ENCODE assay signal across 1 cellular context in genomic region chr9:134502261-134503211, GRCh38.
A peak's percentile ranks its signal among the peaks of the same experiment; 100 is the strongest.
TF ChIP-seq lines count a peak whose summit lies in the region.

No MANE protein-coding gene starts in this region.

TF ChIP-seq in HepG2, 621 proteins besides CTCF, POLR2A, EP300 and RAD21 (continued from another document):
- TF ChIP-seq ZNF770 (CRISPR knock-in tag; IDR thresholded peaks at IDR 0.05) = no peak
- no peak for TF ChIP-seq NFIB (CRISPR knock-in tag; IDR thresholded peaks at IDR 0.05; ENCODE audit: borderline replicate concordance)
- TF ChIP-seq FLYWCH1 (CRISPR knock-in tag; IDR thresholded peaks at IDR 0.05) = no peak
- TF ChIP-seq ZFP37 (CRISPR knock-in tag; IDR thresholded peaks at IDR 0.05; ENCODE audit: borderline replicate concordance) = no peak
- TF ChIP-seq ZSCAN20 (CRISPR knock-in tag; IDR thresholded peaks at IDR 0.05; ENCODE audit: borderline replicate concordance) = no peak
- peak; percentile 13; the same call in 1 of the 2 replicates for TF ChIP-seq MAFF (IDR thresholded peaks at IDR 0.05; ENCODE audit: low read depth, low read length)
- TF ChIP-seq TBL1XR1 (IDR thresholded peaks at IDR 0.05; ENCODE audit: borderline replicate concordance, low read length, partially characterized antibody) = no peak
- TF ChIP-seq HNRNPLL (IDR thresholded peaks at IDR 0.05; ENCODE audit: low read depth, low read length, poor library complexity, severe bottlenecking) = no peak
- TF ChIP-seq HDAC6 (IDR thresholded peaks at IDR 0.05; ENCODE audit: low read depth, low read length) = no peak
- TF ChIP-seq MAFG (CRISPR knock-in tag; IDR thresholded peaks at IDR 0.05) = no peak
- TF ChIP-seq KDM2A (CRISPR knock-in tag; IDR thresholded peaks at IDR 0.05; ENCODE audit: borderline replicate concordance, low read depth) = no peak
- no peak for TF ChIP-seq ZNF30 (CRISPR knock-in tag; IDR thresholded peaks at IDR 0.05)
- TF ChIP-seq POLR2AphosphoS2 (IDR thresholded peaks at IDR 0.05; ENCODE audit: low read depth, low read length) = no peak
- no peak for TF ChIP-seq SATB2 (CRISPR knock-in tag; IDR thresholded peaks at IDR 0.05)
- no peak for TF ChIP-seq DPF2 (CRISPR knock-in tag; IDR thresholded peaks at IDR 0.05; ENCODE audit: borderline replicate concordance, low read depth)
- peak; percentile 54; the same call in 1 of the 2 replicates for TF ChIP-seq ZFX (CRISPR knock-in tag; IDR thresholded peaks at IDR 0.05; ENCODE audit: low read depth)
- TF ChIP-seq E2F1 (CRISPR knock-in tag; IDR thresholded peaks at IDR 0.05) = no peak
- TF ChIP-seq ATF1 (CRISPR knock-in tag; IDR thresholded peaks at IDR 0.05) = no peak
- TF ChIP-seq TRIM24 (CRISPR knock-in tag; IDR thresholded peaks at IDR 0.05) = no peak
- TF ChIP-seq SMAD3 (CRISPR knock-in tag; IDR thresholded peaks at IDR 0.05) = no peak
- no peak for TF ChIP-seq ZNF660 (CRISPR knock-in tag; IDR thresholded peaks at IDR 0.05; ENCODE audit: borderline replicate concordance, low read depth)
- TF ChIP-seq HIC2 (CRISPR knock-in tag; IDR thresholded peaks at IDR 0.05; ENCODE audit: low read depth) = no peak
